In genomic region chr16:5422643-5423496, GRCh38 we compare ENCODE assay signal across 2 cellular contexts.
TF ChIP-seq lines count a peak whose summit lies in the region.

No MANE protein-coding gene starts in this region.

TF ChIP-seq in HepG2, 621 proteins besides CTCF, POLR2A, EP300 and RAD21:
- TF ChIP-seq NFAT5 (CRISPR knock-in tag; IDR thresholded peaks at IDR 0.05) (no peak), ZNF484 (CRISPR knock-in tag; IDR thresholded peaks at IDR 0.05; ENCODE audit: borderline replicate concordance, low read depth) (no peak), ZNF501 (CRISPR knock-in tag; IDR thresholded peaks at IDR 0.05) (no peak), ZNF878 (CRISPR knock-in tag; IDR thresholded peaks at IDR 0.05) (no peak), RAD51 (IDR thresholded peaks at IDR 0.05; ENCODE audit: borderline replicate concordance) (no peak), RFX3 (CRISPR knock-in tag; IDR thresholded peaks at IDR 0.05) (no peak), ZNF335 (CRISPR knock-in tag; IDR thresholded peaks at IDR 0.05) (no peak), ZBTB44 (CRISPR knock-in tag; IDR thresholded peaks at IDR 0.05) (no peak), SOX5 (CRISPR knock-in tag; IDR thresholded peaks at IDR 0.05; ENCODE audit: borderline replicate concordance) (no peak), FOXA1 (IDR thresholded peaks at IDR 0.05) (0 out of 2 replicates have a peak, but pooled peaks have one; percentile 25), FOXA1 (CRISPR knock-in tag; IDR thresholded peaks at IDR 0.05) (no peak), HMG20B (CRISPR knock-in tag; conservative IDR thresholded peaks at IDR 0.05) (no peak), PCBP1 (IDR thresholded peaks at IDR 0.05; ENCODE audit: borderline replicate concordance, low read depth, low read length) (peak; percentile 91), PCBP2 (optimal IDR thresholded peaks at IDR 0.05; ENCODE audit: low read depth, low read length, poor library complexity, severe bottlenecking) (peak; percentile 97), ZNF607 (CRISPR knock-in tag; IDR thresholded peaks at IDR 0.05; ENCODE audit: borderline replicate concordance) (no peak), ZNF263 (CRISPR knock-in tag; IDR thresholded peaks at IDR 0.05) (0 out of 2 replicates have a peak, but pooled peaks have one; percentile 37), CHD4 (IDR thresholded peaks at IDR 0.05; ENCODE audit: borderline replicate concordance, low read length) (no peak), KLF6 (CRISPR knock-in tag; IDR thresholded peaks at IDR 0.05) (no peak), ZNF550 (CRISPR knock-in tag; IDR thresholded peaks at IDR 0.05; ENCODE audit: borderline replicate concordance) (no peak), ZNF547 (CRISPR knock-in tag; IDR thresholded peaks at IDR 0.05) (no peak), SRSF9 (IDR thresholded peaks at IDR 0.05; ENCODE audit: borderline replicate concordance, insufficient read depth, low read depth, low read length, poor library complexity, severe bottlenecking) (no peak), FIP1L1 (IDR thresholded peaks at IDR 0.05; ENCODE audit: borderline replicate concordance, insufficient read depth, low read depth, low read length) (no peak), ZFP82 (CRISPR knock-in tag; IDR thresholded peaks at IDR 0.05; ENCODE audit: borderline replicate concordance) (no peak), HNRNPK (IDR thresholded peaks at IDR 0.05; ENCODE audit: low read depth, low read length, poor library complexity, severe bottlenecking) (peak; percentile 64), NFKBIZ (CRISPR knock-in tag; IDR thresholded peaks at IDR 0.05) (no peak), CREM (IDR thresholded peaks at IDR 0.05) (no peak), CREM (CRISPR knock-in tag; IDR thresholded peaks at IDR 0.05) (no peak), HDAC6 (IDR thresholded peaks at IDR 0.05; ENCODE audit: low read depth, low read length) (no peak)
TF ChIP-seq in HepG2: peak in this region for 5.

TF ChIP-seq in H1, 55 proteins besides CTCF, POLR2A, EP300 and RAD21:
- TF ChIP-seq CHD2 (IDR thresholded peaks at IDR 0.05; ENCODE audit: low read length) (no peak), GABPA (IDR thresholded peaks at IDR 0.05; ENCODE audit: borderline replicate concordance, insufficient read depth, low read length) (no peak), RXRA (IDR thresholded peaks at IDR 0.05; ENCODE audit: insufficient read depth, low read depth, low read length) (no peak), BRCA1 (IDR thresholded peaks at IDR 0.05; ENCODE audit: low read depth, low read length) (no peak), PHF8 (conservative IDR thresholded peaks at IDR 0.05; ENCODE audit: low read depth, low read length) (no peak), CHD1 (IDR thresholded peaks at IDR 0.05; ENCODE audit: low read depth, low read length) (no peak), HDAC2 (IDR thresholded peaks at IDR 0.05; ENCODE audit: borderline replicate concordance in 1 of 2, low read depth in 2 of 2, low read length in 2 of 2) (no peak), TEAD4 (IDR thresholded peaks at IDR 0.05; ENCODE audit: low read depth, low read length) (no peak), YY1 (IDR thresholded peaks at IDR 0.05; ENCODE audit: low read depth, low read length) (no peak), CREB1 (IDR thresholded peaks at IDR 0.05) (no peak), BACH1 (IDR thresholded peaks at IDR 0.05; ENCODE audit: low read length) (no peak), KDM4A (IDR thresholded peaks at IDR 0.05; ENCODE audit: low read depth, low read length, severe bottlenecking) (no peak), JUND (IDR thresholded peaks at IDR 0.05; ENCODE audit: low read length) (no peak), KDM5A (IDR thresholded peaks at IDR 0.05; ENCODE audit: low read length) (no peak)
- TF ChIP-seq, protein P1, sequence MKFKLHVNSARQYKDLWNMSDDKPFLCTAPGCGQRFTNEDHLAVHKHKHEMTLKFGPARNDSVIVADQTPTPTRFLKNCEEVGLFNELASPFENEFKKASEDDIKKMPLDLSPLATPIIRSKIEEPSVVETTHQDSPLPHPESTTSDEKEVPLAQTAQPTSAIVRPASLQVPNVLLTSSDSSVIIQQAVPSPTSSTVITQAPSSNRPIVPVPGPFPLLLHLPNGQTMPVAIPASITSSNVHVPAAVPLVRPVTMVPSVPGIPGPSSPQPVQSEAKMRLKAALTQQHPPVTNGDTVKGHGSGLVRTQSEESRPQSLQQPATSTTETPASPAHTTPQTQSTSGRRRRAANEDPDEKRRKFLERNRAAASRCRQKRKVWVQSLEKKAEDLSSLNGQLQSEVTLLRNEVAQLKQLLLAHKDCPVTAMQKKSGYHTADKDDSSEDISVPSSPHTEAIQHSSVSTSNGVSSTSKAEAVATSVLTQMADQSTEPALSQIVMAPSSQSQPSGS (IDR thresholded peaks at IDR 0.05; ENCODE audit: low read length): no peak
- TF ChIP-seq, protein P2, sequence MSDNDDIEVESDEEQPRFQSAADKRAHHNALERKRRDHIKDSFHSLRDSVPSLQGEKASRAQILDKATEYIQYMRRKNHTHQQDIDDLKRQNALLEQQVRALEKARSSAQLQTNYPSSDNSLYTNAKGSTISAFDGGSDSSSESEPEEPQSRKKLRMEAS (IDR thresholded peaks at IDR 0.05): no peak
- TF ChIP-seq, protein P3, sequence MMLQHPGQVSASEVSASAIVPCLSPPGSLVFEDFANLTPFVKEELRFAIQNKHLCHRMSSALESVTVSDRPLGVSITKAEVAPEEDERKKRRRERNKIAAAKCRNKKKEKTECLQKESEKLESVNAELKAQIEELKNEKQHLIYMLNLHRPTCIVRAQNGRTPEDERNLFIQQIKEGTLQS (IDR thresholded peaks at IDR 0.05; ENCODE audit: insufficient read depth, low read depth, low read length): no peak
